8 cellular contexts compared by ENCODE assay signal in the genomic region with DNA sequence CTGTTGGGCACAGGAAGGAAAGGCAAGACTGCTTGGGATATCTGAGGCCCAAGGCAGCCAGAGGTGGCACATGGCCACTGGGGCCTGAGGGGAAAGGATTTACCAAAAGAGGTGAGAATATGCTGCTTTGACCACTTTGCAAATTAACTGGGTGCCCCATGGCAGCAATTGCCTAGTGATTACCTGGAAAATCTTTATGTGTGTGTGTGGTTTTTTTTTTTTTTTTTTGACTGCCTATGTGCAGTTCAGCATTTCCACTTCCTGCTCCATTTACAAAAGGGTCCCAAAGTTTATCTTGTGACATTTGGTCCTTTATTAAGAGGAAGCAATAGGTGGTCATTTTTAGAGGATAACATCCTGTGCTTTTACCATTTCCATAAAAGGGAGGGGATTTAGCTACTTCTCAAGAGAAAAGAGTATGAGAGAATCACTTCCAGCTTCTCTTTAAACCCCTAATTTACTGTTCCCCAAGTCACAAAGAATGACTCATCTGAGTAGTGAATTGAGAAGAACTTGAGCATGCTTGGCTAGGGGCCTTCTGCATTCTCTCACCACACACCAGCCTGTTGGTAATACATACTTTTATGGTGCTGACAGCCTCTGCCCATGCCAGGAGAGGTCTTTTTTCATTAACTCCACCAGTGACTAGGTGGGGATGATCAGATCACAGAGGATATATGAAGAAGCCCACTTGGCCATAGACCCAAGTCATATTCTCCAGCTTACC. TPM values are rescaled to one million over a fixed set of nuclear protein-coding genes. Genes with fewer than 3 reads are reported as not detected.
A peak's percentile ranks its signal among the peaks of the same experiment; 100 is the strongest.
DNase-seq lines count a peak whose midpoint lies in the region; ATAC-seq and TF ChIP-seq lines count a peak whose summit lies in the region.

No MANE protein-coding gene starts in this region.

- no peak overlapping the region for H2BK20ac ChIP-seq in H9 (ENCODE audit: low read depth, low read length, poor library complexity, severe bottlenecking)

- H3K9ac ChIP-seq in mammary epithelial cell (ENCODE audit: insufficient read depth, low read length) (no peak overlapping the region), H9 (ENCODE audit: extremely low read depth, insufficient read length, low read length) (no peak overlapping the region)

- H3K14ac ChIP-seq in H9 (ENCODE audit: insufficient read depth, low read length): no peak overlapping the region

- no peak overlapping the region for H2AFZ ChIP-seq in mammary epithelial cell (ENCODE audit: low read depth, low read length)
- no peak overlapping the region for H2AFZ ChIP-seq in H9 (ENCODE audit: low read length)

- H3K4me3 Mint-ChIP-seq in H9 (no peak overlapping the region), Calu3 (ENCODE audit: low read depth, unreplicated experiment) (no peak overlapping the region)

- H3K9me3 Mint-ChIP-seq in H9: no peaks in the 10 kb centered on the region
- no peaks in the 10 kb centered on the region for H3K9me3 Mint-ChIP-seq in Calu3 (ENCODE audit: low read depth, unreplicated experiment)

- no peaks in the 10 kb centered on the region for H3K79me2 ChIP-seq in mammary epithelial cell (ENCODE audit: insufficient read depth, low read length)
- H3K79me2 ChIP-seq in H9 (ENCODE audit: insufficient read depth, low read length): no peaks in the 10 kb centered on the region

- H3K79me1 ChIP-seq in H9 (ENCODE audit: insufficient read depth, low read depth, low read length, poor library complexity, severe bottlenecking): no peaks in the 10 kb centered on the region

- H2BK5ac ChIP-seq in H9 (ENCODE audit: insufficient read length, low read length): no peak overlapping the region

- in situ Hi-C loops in mammary epithelial cell (cut with MboI; ENCODE audit: low sequenced_read_pairs in 2 of 2): no loop called here

- H2BK120ac ChIP-seq in H9 (ENCODE audit: low read depth, low read length, poor library complexity, severe bottlenecking): no peak overlapping the region

- H3K56ac ChIP-seq in H9 (ENCODE audit: insufficient read length, low read depth, low read length): no peak overlapping the region

- CTCF ChIA-PET in mammary epithelial cell (lab: Charles Lee; ENCODE audit: low non-redundant PET) (no interaction called here), Calu3 (lab: Charles Lee) (no interaction called here)

- H3K36me3 ChIP-seq in mammary epithelial cell (ENCODE audit: insufficient read depth, low read length) (no peaks in the 10 kb centered on the region), esophagus squamous epithelium (no peaks in the 10 kb centered on the region)

- H3K27ac ChIP-seq in mammary epithelial cell (ENCODE audit: insufficient read depth, low read depth, low read length) (no peak overlapping the region), esophagus squamous epithelium (no peak overlapping the region), H9 (ENCODE audit: insufficient read length, low read depth, low read length) (no peak overlapping the region)

- H3K4me3 ChIP-seq in mammary epithelial cell (replicated peaks in 1 of 3; ENCODE audit: insufficient read depth in 1 of 3, low read depth in 2 of 3, low read length in 3 of 3) (no peak overlapping the region), esophagus squamous epithelium (no peak overlapping the region)

- H2BK12ac ChIP-seq in H9 (ENCODE audit: insufficient read length, low read depth, low read length): no peak overlapping the region

- no peak overlapping the region for H2BK15ac ChIP-seq in H9 (ENCODE audit: low read depth, low read length)

- no peak overlapping the region for H3K18ac ChIP-seq in H9 (ENCODE audit: insufficient read length, low read depth, low read length)

- TF ChIP-seq CTCF in mammary epithelial cell (conservative IDR thresholded peaks at IDR 0.05 in 1 of 2, IDR thresholded peaks at IDR 0.05 in 1 of 2; ENCODE audit: extremely low read depth in 1 of 2, insufficient read depth in 1 of 2, low read depth in 1 of 2, low read length in 2 of 2) (no peak), esophagus squamous epithelium (IDR thresholded peaks at IDR 0.05) (no peak), H9 (conservative IDR thresholded peaks at IDR 0.05) (no peak), Calu3 (IDR thresholded peaks at IDR 0.05; ENCODE audit: unreplicated experiment) (no peak)

- no peak overlapping the region for H4K5ac ChIP-seq in H9 (ENCODE audit: insufficient read length, low read depth, low read length)

- ATAC-seq in GM19455 (IDR thresholded peaks at IDR 0.05; ENCODE audit: unreplicated experiment) (peak; percentile 77), HG03196 (IDR thresholded peaks at IDR 0.05; ENCODE audit: unreplicated experiment) (peak; percentile 92)

- H2AK5ac ChIP-seq in H9 (ENCODE audit: insufficient read length, low read length): no peak overlapping the region

- H3K23ac ChIP-seq in H9 (ENCODE audit: insufficient read length, low read depth, low read length): no peak overlapping the region

- H3K27ac Mint-ChIP-seq in H9 (peak overlapping the region in 1 of 3 experiments; percentile 42; a peak in 2 of 7 replicates), Calu3 (ENCODE audit: unreplicated experiment) (no peak overlapping the region)

- H4K8ac ChIP-seq in H9 (replicated peaks; ENCODE audit: insufficient read length, low read depth, low read length): no peak overlapping the region

- H4K20me1 ChIP-seq in mammary epithelial cell (ENCODE audit: insufficient read depth, low read length) (no peaks in the 10 kb centered on the region), H9 (ENCODE audit: control insufficient read depth, insufficient read depth, insufficient read length) (no peaks in the 10 kb centered on the region)

- H4K91ac ChIP-seq in H9 (ENCODE audit: insufficient read length, low read depth, low read length): no peak overlapping the region

- H3K4me2 ChIP-seq in mammary epithelial cell (ENCODE audit: insufficient read depth, low read depth, low read length): no peak overlapping the region
- H3K4me2 ChIP-seq in H9 (ENCODE audit: insufficient read depth, insufficient read length, low read length): no peak overlapping the region

- H3K4me1 Mint-ChIP-seq in H9: peaks cover 42 to 49% of the 10 kb centered on the region in 2 experiments
- peaks cover 31% of the 10 kb centered on the region for H3K4me1 Mint-ChIP-seq in Calu3 (ENCODE audit: low read depth, unreplicated experiment)

- TF ChIP-seq POLR2A in esophagus squamous epithelium (IDR thresholded peaks at IDR 0.05): no peak

- no peaks in the 10 kb centered on the region for H3K27me3 ChIP-seq in mammary epithelial cell (ENCODE audit: insufficient read depth, low read length)
- H3K27me3 ChIP-seq in esophagus squamous epithelium: no peaks in the 10 kb centered on the region
- H3K27me3 ChIP-seq in H9 (ENCODE audit: insufficient read depth, low read length): no peaks in the 10 kb centered on the region

- no peak overlapping the region for H3K4ac ChIP-seq in H9 (ENCODE audit: low read depth, low read length)

- DNase-seq in GM03348 (ENCODE audit: low spot score) (peak; percentile 54), mammary epithelial cell (peak; percentile 4), COLO829 (ENCODE audit: low spot score) (no peak), esophagus squamous epithelium (lab: John Stamatoyannopoulos, UW) (no peak), H9 (no peak), Calu3 (no peak)

- BruUV-seq in mammary epithelial cell (replicated peaks; lab: Mats Ljungman, UMichigan) (no TSS peak), Calu3 (replicated peaks; lab: Mats Ljungman, UMichigan) (no TSS peak)

- H3K4me1 ChIP-seq in mammary epithelial cell (ENCODE audit: insufficient read depth, low read length) (no peaks in the 10 kb centered on the region), esophagus squamous epithelium (no peaks in the 10 kb centered on the region), H9 (ENCODE audit: insufficient read depth, low read length) (peaks cover 9% of the 10 kb centered on the region; the same call in 1 of the 2 replicates)

- H3K36me3 Mint-ChIP-seq in H9 (ENCODE audit: insufficient read depth in 1 of 3, low read depth in 3 of 3) (no peaks in the 10 kb centered on the region; a peak in 1 of 7 replicates), Calu3 (ENCODE audit: insufficient read depth, unreplicated experiment) (no peaks in the 10 kb centered on the region)

- H3K9me3 ChIP-seq in mammary epithelial cell (replicated peaks; ENCODE audit: insufficient read depth, low read length): no peaks in the 10 kb centered on the region
- no peaks in the 10 kb centered on the region for H3K9me3 ChIP-seq in esophagus squamous epithelium
- no peaks in the 10 kb centered on the region for H3K9me3 ChIP-seq in H9 (ENCODE audit: control insufficient read depth, low read depth, low read length)

- H3K23me2 ChIP-seq in H9 (ENCODE audit: insufficient read length, low read depth, low read length, poor library complexity, severe bottlenecking): no peaks in the 10 kb centered on the region

- dilution Hi-C loops in mammary epithelial cell (cut with HindIII; ENCODE audit: low sequenced_read_pairs): no loop called here

- intact Hi-C loops in mammary epithelial cell (cut with micrococcal nuclease): no loop called here
- intact Hi-C loops in esophagus squamous epithelium (cut with DNase I): no loop called here
- intact Hi-C loops in Calu3 (cut with micrococcal nuclease; ENCODE audit: unreplicated experiment): no loop called here

- no peak overlapping the region for H3T11ph ChIP-seq in H9 (ENCODE audit: low read length)

- H3K27me3 Mint-ChIP-seq in H9 (ENCODE audit: low read depth): no peaks in the 10 kb centered on the region
- H3K27me3 Mint-ChIP-seq in Calu3 (ENCODE audit: unreplicated experiment): no peaks in the 10 kb centered on the region

RNA-seq across cellular contexts. Expression of gene SYDE2, which starts 52.1 kb away (rescaled TPM):
- total RNA-seq in mammary epithelial cell (10 to 100 TPM in 1 of 2 donors, 1 to 10 TPM in 1; 4.3 to 11.0 TPM), esophagus squamous epithelium (10 to 100 TPM in 1 of 4 donors, 1 to 10 TPM in 3; 2.8 to 10.9 (median 4.4) TPM), H9 (2021) (12.1 and 12.4 TPM in 2 replicates), Calu3 (2022) (8.3 and 10.4 TPM in 2 replicates)
- polyA plus RNA-seq in mammary epithelial cell: 1.4 TPM
- 6.9 TPM for polyA minus RNA-seq in mammary epithelial cell

Comparison
In these comparisons a context has a peak if more than half of its experiments do, and no peak if none do; other contexts are left out.
1. DNase-seq: peak in GM03348 (single experiment) and mammary epithelial cell (single experiment); none in COLO829 (single experiment), esophagus squamous epithelium (single experiment), H9 (single experiment) and Calu3 (single experiment).